ENCODE assay signal across 8 cellular contexts in the genomic region with DNA sequence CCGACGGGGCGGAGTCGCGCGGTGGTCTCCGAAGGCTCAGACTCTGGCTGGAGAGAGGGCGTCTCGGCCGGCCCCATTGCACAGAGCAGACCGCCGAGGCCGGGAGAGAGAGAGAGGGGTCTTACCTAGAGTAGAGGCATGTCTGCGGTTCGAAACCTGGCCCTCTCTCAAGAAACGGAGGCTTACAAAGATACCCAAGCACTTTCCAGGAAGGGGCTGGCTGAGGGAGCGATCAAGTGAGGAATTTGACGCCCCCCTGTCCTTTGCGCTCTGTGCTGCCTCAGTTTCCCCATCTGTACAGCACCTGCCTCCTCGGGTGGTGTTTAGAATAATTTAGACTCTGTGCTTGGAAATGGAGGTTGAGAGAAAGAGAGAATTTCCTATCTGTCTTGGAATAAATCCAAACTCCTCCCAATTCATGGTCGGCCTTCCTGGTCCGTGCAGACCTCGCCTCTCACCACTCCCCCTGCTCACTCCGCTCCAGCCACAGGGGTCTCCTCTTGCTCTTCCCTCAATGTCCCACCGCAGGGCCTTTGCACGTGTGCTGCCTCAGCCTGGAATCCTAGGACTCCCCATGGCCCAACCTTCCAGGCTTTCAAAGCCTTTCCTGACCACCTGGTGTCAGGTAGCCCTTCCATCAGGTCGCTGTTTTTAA. TPM values are rescaled to one million over a fixed set of nuclear protein-coding genes. Genes with fewer than 3 reads are reported as not detected.
DNase-seq lines count a peak whose midpoint lies in the region; ATAC-seq and TF ChIP-seq lines count a peak whose summit lies in the region.

No MANE protein-coding gene starts in this region.

- H3K4me3 ChIP-seq in AG10803 (ENCODE audit: low read length) (peak overlapping the region; percentile 79), HAP-1 (peak overlapping the region; percentile 32), iPS DF 6.9 (ENCODE audit: low read length) (peak overlapping the region; percentile 7; the same call in 1 of the 2 replicates)

- WGBS in iPS DF 6.9 (ENCODE audit: insufficient coverage, insufficient read length), result no CpG with 5 or more reads among the region's 27 CpGs

- H3K4me1 ChIP-seq in HAP-1, result peaks cover 26% of the 10 kb centered on the region
- H3K4me1 ChIP-seq in iPS DF 6.9 (ENCODE audit: control insufficient read depth, insufficient read depth, low read length), result peaks cover 4% of the 10 kb centered on the region

- no peak for TF ChIP-seq CTCF in AG10803 (conservative IDR thresholded peaks at IDR 0.05; ENCODE audit: low read length)

- POLR2A ChIA-PET in activated CD4-positive, alpha-beta memory T cell treated with anti-CD3 and anti-CD28 coated beads for 36 hours (lab: Charles Lee), result interaction anchor here (0.7 to 1.0 kb wide), 6 partner anchors 9 to 123 kb away, joined by 3 to 7 read pairs (median 4); a partner anchor contains a TSS

- no peak for ATAC-seq in stimulated activated naive B cell treated with anti-CD40 and anti-IgM and Interleukin-4, amounts not matched to agents 10 μg/mL and 1 μg/mL and 100 μg/mL, for 72 hours (replicated peaks)
- no peak for ATAC-seq in HG02759 (IDR thresholded peaks at IDR 0.05; ENCODE audit: unreplicated experiment)

- no peaks in the 10 kb centered on the region for H3K9me3 Mint-ChIP-seq in activated CD4-positive, alpha-beta memory T cell treated with anti-CD3 and anti-CD28 coated beads for 36 hours
- H3K9me3 Mint-ChIP-seq in stimulated activated naive B cell treated with anti-CD40 and anti-IgM and Interleukin-4, amounts not matched to agents 10 μg/mL and 1 μg/mL and 100 μg/mL, for 72 hours, result no peaks in the 10 kb centered on the region

- no peak overlapping the region for H3K27ac ChIP-seq in iPS DF 6.9 (ENCODE audit: low read length)

- CTCF ChIA-PET in activated CD4-positive, alpha-beta memory T cell treated with anti-CD3 and anti-CD28 coated beads for 36 hours (lab: Charles Lee), result interaction anchor here (0.6 to 1.6 kb wide), 9 partner anchors 14 to 321 kb away, joined by 3 to 19 read pairs (median 3); a partner anchor contains a TSS

- peaks cover 2% of the 10 kb centered on the region for H3K27me3 Mint-ChIP-seq in activated CD4-positive, alpha-beta memory T cell treated with anti-CD3 and anti-CD28 coated beads for 36 hours
- H3K27me3 Mint-ChIP-seq in stimulated activated naive B cell treated with anti-CD40 and anti-IgM and Interleukin-4, amounts not matched to agents 10 μg/mL and 1 μg/mL and 100 μg/mL, for 72 hours, result no peaks in the 10 kb centered on the region

- in situ Hi-C loops in HAP-1 (cut with MboI; ENCODE audit: low sequenced_read_pairs), result no loop called here

- H3K27me3 ChIP-seq in HAP-1 (ENCODE audit: low read depth), result no peaks in the 10 kb centered on the region
- no peaks in the 10 kb centered on the region for H3K27me3 ChIP-seq in iPS DF 6.9 (ENCODE audit: control insufficient read depth, insufficient read depth, low read length)

- H3K4me3 Mint-ChIP-seq in activated CD4-positive, alpha-beta memory T cell treated with anti-CD3 and anti-CD28 coated beads for 36 hours, result peak overlapping the region; percentile 91
- H3K4me3 Mint-ChIP-seq in stimulated activated naive B cell treated with anti-CD40 and anti-IgM and Interleukin-4, amounts not matched to agents 10 μg/mL and 1 μg/mL and 100 μg/mL, for 72 hours, result peak overlapping the region; percentile 90 to 93

- intact Hi-C loops in activated CD4-positive, alpha-beta memory T cell treated with anti-CD3 and anti-CD28 coated beads for 36 hours (cut with micrococcal nuclease), result loop anchor here (1.0 to 2.0 kb wide), 3 partner anchors 15 to 203 kb away; a partner anchor contains a TSS

- peak overlapping the region; percentile 84 for H3K27ac Mint-ChIP-seq in activated CD4-positive, alpha-beta memory T cell treated with anti-CD3 and anti-CD28 coated beads for 36 hours
- H3K27ac Mint-ChIP-seq in stimulated activated naive B cell treated with anti-CD40 and anti-IgM and Interleukin-4, amounts not matched to agents 10 μg/mL and 1 μg/mL and 100 μg/mL, for 72 hours, result peak overlapping the region; percentile 95

- H3K9me3 ChIP-seq in HAP-1 (no peaks in the 10 kb centered on the region), iPS DF 6.9 (ENCODE audit: control insufficient read depth, insufficient read depth, low read length) (no peaks in the 10 kb centered on the region)

- H3K36me3 ChIP-seq in HAP-1 (replicated peaks) (no peaks in the 10 kb centered on the region), iPS DF 6.9 (ENCODE audit: control insufficient read depth, insufficient read depth, low read length) (no peaks in the 10 kb centered on the region)

- no peaks in the 10 kb centered on the region for H3K36me3 Mint-ChIP-seq in activated CD4-positive, alpha-beta memory T cell treated with anti-CD3 and anti-CD28 coated beads for 36 hours
- H3K36me3 Mint-ChIP-seq in stimulated activated naive B cell treated with anti-CD40 and anti-IgM and Interleukin-4, amounts not matched to agents 10 μg/mL and 1 μg/mL and 100 μg/mL, for 72 hours, result no peaks in the 10 kb centered on the region

- peaks cover 21% of the 10 kb centered on the region for H3K4me1 Mint-ChIP-seq in activated CD4-positive, alpha-beta memory T cell treated with anti-CD3 and anti-CD28 coated beads for 36 hours (ENCODE audit: low read depth)
- peaks cover 14 to 25% of the 10 kb centered on the region in 2 donors for H3K4me1 Mint-ChIP-seq in stimulated activated naive B cell treated with anti-CD40 and anti-IgM and Interleukin-4, amounts not matched to agents 10 μg/mL and 1 μg/mL and 100 μg/mL, for 72 hours

- DNase-seq in AG10803 (ENCODE audit: low read depth), result no peak
- peak in 1 of 2 experiments; percentile 61 for DNase-seq in HAP-1 (ENCODE audit: low spot score in 2 of 2)
- DNase-seq in activated CD4-positive, alpha-beta memory T cell treated with anti-CD3 and anti-CD28 coated beads for 36 hours, result no peak
- DNase-seq in iPS DF 6.9 (ENCODE audit: low read depth, low spot score), result no peak
- DNase-seq in stimulated activated naive B cell treated with anti-CD40 and anti-IgM and Interleukin-4, amounts not matched to agents 10 μg/mL and 1 μg/mL and 100 μg/mL, for 72 hours, result no peak
- DNase-seq in effector CD4-positive, alpha-beta T cell, result no peak
- DNase-seq in activated CD4-positive, alpha-beta T cell treated with anti-CD3 and anti-CD28 coated beads for 4 hours, result no peak

RNA-seq across cellular contexts. Expression of a gene that starts 0.7 kb away (rescaled TPM):
- total RNA-seq in activated CD4-positive, alpha-beta memory T cell treated with anti-CD3 and anti-CD28 coated beads for 36 hours, result 10 to 100 TPM; 24.6 to 24.7 TPM

RNA-seq across cellular contexts. Expression of a gene that starts 2.5 kb away (rescaled TPM):
- not detected for total RNA-seq in activated CD4-positive, alpha-beta memory T cell treated with anti-CD3 and anti-CD28 coated beads for 36 hours

RNA-seq across cellular contexts. Expression of a gene that starts 14.3 kb away (rescaled TPM):
- total RNA-seq in activated CD4-positive, alpha-beta memory T cell treated with anti-CD3 and anti-CD28 coated beads for 36 hours, result 1 to 10 TPM; 5.8 to 6.9 TPM

RNA-seq across cellular contexts. Expression of a gene that starts 19.0 kb away (rescaled TPM):
- total RNA-seq in activated CD4-positive, alpha-beta memory T cell treated with anti-CD3 and anti-CD28 coated beads for 36 hours, result not detected

RNA-seq across cellular contexts. Expression of a gene that starts 22.9 kb away (rescaled TPM):
- 10 to 100 TPM in 1 of 2 experiments, 1 to 10 TPM in 1; 8.5 to 12.9 TPM for total RNA-seq in activated CD4-positive, alpha-beta memory T cell treated with anti-CD3 and anti-CD28 coated beads for 36 hours

Comparison
In these comparisons a context has a peak if more than half of its experiments do, and no peak if none do; other contexts are left out.
1. H3K4me3 ChIP-seq: peak in every context shown above with its lines; median percentile 79 in AG10803; 32 in HAP-1; 7 in iPS DF 6.9.